ENCODE assay signal across 7 cellular contexts in genomic region chr4:176345336-176345735, GRCh38. TPM values are rescaled to one million over a fixed set of nuclear protein-coding genes. Genes with fewer than 3 reads are reported as not detected.
DNase-seq lines count a peak whose midpoint lies in the region; ATAC-seq, FAIRE-seq and TF ChIP-seq lines count a peak whose summit lies in the region.
"Not testable (repeated sequence)": the region's sequence is repeated elsewhere in the genome, so short reads cannot be mapped to it uniquely, and the experiment has no call there.

No MANE protein-coding gene starts in this region.

- TF ChIP-seq POLR2A in endothelial cell of umbilical vein (IDR thresholded peaks at IDR 0.05; ENCODE audit: low read depth, low read length); heart left ventricle (IDR thresholded peaks at IDR 0.05): not testable (repeated sequence)

- POLR2A ChIA-PET in endothelial cell of umbilical vein (lab: Charles Lee), result not testable (repeated sequence)

- intact Hi-C loops in endothelial cell of umbilical vein (cut with micrococcal nuclease), result not testable (repeated sequence)
- intact Hi-C loops in heart left ventricle (cut with DNase I), result loop anchor here in 3 of 10 donors (5.0 to 10.0 kb wide), 4 partner anchors 301 to 401 kb away; no protein-coding TSS in a partner anchor

- H3K9me1 ChIP-seq in endothelial cell of umbilical vein (replicated peaks; ENCODE audit: control insufficient read depth, extremely low read depth, insufficient read depth, low read length), result not testable (repeated sequence)

- not testable (repeated sequence) for H2AFZ ChIP-seq in endothelial cell of umbilical vein (ENCODE audit: low read depth, low read length); mesenchymal stem cell (ENCODE audit: low read depth, low read length)

- not testable (repeated sequence) for H2BK5ac ChIP-seq in mesenchymal stem cell (ENCODE audit: low read depth, low read length, poor library complexity, severe bottlenecking)

- not testable (repeated sequence) for H3K14ac ChIP-seq in mesenchymal stem cell (ENCODE audit: low read length in 2 of 2)

- not testable (repeated sequence) for H2AK5ac ChIP-seq in mesenchymal stem cell (ENCODE audit: low read length, severe bottlenecking)

- H3K9me3 ChIP-seq in adipocyte (ENCODE audit: control insufficient read depth, low read length), result peaks cover 16% of the 10 kb centered on the region
- not testable (repeated sequence) for H3K9me3 ChIP-seq in endothelial cell of umbilical vein (replicated peaks; ENCODE audit: control insufficient read depth, insufficient read depth, low read length)
- peaks cover 0 to 23% (median 15%) of the 10 kb centered on the region in 12 donors for H3K9me3 ChIP-seq in heart left ventricle
- peaks cover 18% of the 10 kb centered on the region for H3K9me3 ChIP-seq in mesenchymal stem cell (ENCODE audit: control insufficient read depth, low read length)
- peaks cover 2 to 15% (median 11%) of the 10 kb centered on the region in 5 donors for H3K9me3 ChIP-seq in subcutaneous abdominal adipose tissue (ENCODE audit: control insufficient read depth in 5 of 5, low read length in 5 of 5)

- dilution Hi-C loops in endothelial cell of umbilical vein (cut with MboI; ENCODE audit: extremely low pct_ligation_motif_present, low sequenced_read_pairs), result not testable (repeated sequence)

- not testable (repeated sequence) for H3K4ac ChIP-seq in mesenchymal stem cell (ENCODE audit: low read depth in 1 of 2, low read length in 2 of 2)

- not testable (repeated sequence) for H4K20me1 ChIP-seq in endothelial cell of umbilical vein (replicated peaks; ENCODE audit: control insufficient read depth, extremely low read depth, insufficient read depth, low read length)

- H4K91ac ChIP-seq in mesenchymal stem cell (ENCODE audit: low read length), result not testable (repeated sequence)

- CTCF ChIA-PET in endothelial cell of umbilical vein (lab: Charles Lee), result interaction anchor here (0.7 to 1.0 kb wide), 2 partner anchors 15 to 702 kb away, joined by 3 read pairs; no protein-coding TSS in a partner anchor

- not testable (repeated sequence) for H3K36me3 ChIP-seq in adipocyte (ENCODE audit: control insufficient read depth, insufficient read depth, low read length, severe bottlenecking); endothelial cell of umbilical vein (ENCODE audit: control insufficient read depth in 2 of 2, extremely low read depth in 1 of 2, insufficient read depth in 2 of 2, low read length in 2 of 2); heart left ventricle; subcutaneous abdominal adipose tissue (ENCODE audit: control insufficient read depth in 5 of 5, insufficient read depth in 5 of 5, low read length in 5 of 5)
- peaks cover 7 to 19% of the 10 kb centered on the region in 2 experiments for H3K36me3 ChIP-seq in mesenchymal stem cell (ENCODE audit: control insufficient read depth in 1 of 2, insufficient read depth in 2 of 2, low read depth in 1 of 2, low read length in 2 of 2)

- peak overlapping the region; percentile 42 for H3K4me2 ChIP-seq in endothelial cell of umbilical vein (ENCODE audit: insufficient read depth, low read length)
- not testable (repeated sequence) for H3K4me2 ChIP-seq in mesenchymal stem cell (ENCODE audit: low read length, poor library complexity, severe bottlenecking)

- H3K79me1 ChIP-seq in mesenchymal stem cell (replicated peaks; ENCODE audit: low read length, poor library complexity, severe bottlenecking), result peaks cover 22% of the 10 kb centered on the region

- peak; percentile 75 for DNase-seq in EH (ENCODE audit: low read depth)
- DNase-seq in adipocyte (ENCODE audit: low read depth), result peak; percentile 63
- DNase-seq in cardiac fibroblast (ENCODE audit: low read depth in 2 of 2), result peak; percentile 38 to 51
- peak; percentile 56 for DNase-seq in endothelial cell of umbilical vein (ENCODE audit: low read depth, low spot score)
- DNase-seq in heart left ventricle, mesenchymal stem cell: not testable (repeated sequence)

- not testable (repeated sequence) for H2BK15ac ChIP-seq in mesenchymal stem cell (ENCODE audit: low read depth, poor library complexity, severe bottlenecking)

- H3K4me1 ChIP-seq in adipocyte (ENCODE audit: control insufficient read depth, insufficient read depth, low read length); endothelial cell of umbilical vein (ENCODE audit: control insufficient read depth, extremely low read depth, insufficient read depth, low read length); mesenchymal stem cell (ENCODE audit: control insufficient read depth, insufficient read depth, low read depth, low read length): not testable (repeated sequence)
- H3K4me1 ChIP-seq in heart left ventricle (peaks cover 0 to 11% (median 5%) of the 10 kb centered on the region in 12 donors), subcutaneous abdominal adipose tissue (ENCODE audit: control insufficient read depth in 5 of 5, insufficient read depth in 5 of 5, low read length in 5 of 5) (peaks cover 0 to 14% (median 2%) of the 10 kb centered on the region in 5 donors)

- 40 to 49% (median 44%) methylated on average over 7 of the region's 7 CpGs for WGBS in heart left ventricle, 4 donors
- 77% methylated on average over 7 of the region's 7 CpGs for WGBS in mesenchymal stem cell

- not testable (repeated sequence) for BruUV-seq in endothelial cell of umbilical vein (replicated peaks; lab: Mats Ljungman, UMichigan)

- not testable (repeated sequence) for FAIRE-seq in endothelial cell of umbilical vein (lab: Jason Lieb, UNC)

- H3K23ac ChIP-seq in mesenchymal stem cell (ENCODE audit: low read length in 2 of 2), result not testable (repeated sequence)

- H3K9ac ChIP-seq in adipocyte (ENCODE audit: low read length) (peak overlapping the region; percentile 75), endothelial cell of umbilical vein (replicated peaks; ENCODE audit: extremely low read depth, insufficient read depth, low read length) (peak overlapping the region; percentile 23), mesenchymal stem cell (ENCODE audit: low read length) (peak overlapping the region; percentile 86), subcutaneous abdominal adipose tissue (ENCODE audit: low read length in 5 of 5) (peak overlapping the region in 1 of 5 donors; percentile 41)

- ATAC-seq in heart left ventricle, result not testable (repeated sequence)

- H4K8ac ChIP-seq in mesenchymal stem cell (ENCODE audit: low read length), result not testable (repeated sequence)

- not testable (repeated sequence) for TF ChIP-seq CTCF in cardiac fibroblast (IDR thresholded peaks at IDR 0.05; ENCODE audit: low read depth, low read length); endothelial cell of umbilical vein (IDR thresholded peaks at IDR 0.05; ENCODE audit: extremely low read depth in 1 of 2, insufficient read depth in 1 of 2, low read depth in 1 of 2, low read length in 2 of 2); heart left ventricle (IDR thresholded peaks at IDR 0.05)

- H2BK12ac ChIP-seq in mesenchymal stem cell (ENCODE audit: low read length in 2 of 2), result not testable (repeated sequence)

- not testable (repeated sequence) for H3K18ac ChIP-seq in mesenchymal stem cell (ENCODE audit: low read depth in 1 of 2, low read length in 2 of 2)

- H3K27ac ChIP-seq in endothelial cell of umbilical vein (ENCODE audit: insufficient read depth, low read depth, low read length); mesenchymal stem cell (ENCODE audit: low read length, poor library complexity, severe bottlenecking); subcutaneous abdominal adipose tissue (ENCODE audit: low read depth, low read length): not testable (repeated sequence)
- H3K27ac ChIP-seq in heart left ventricle, result peak overlapping the region in 1 of 12 donors; percentile 8

- H3K79me2 ChIP-seq in endothelial cell of umbilical vein (ENCODE audit: control insufficient read depth, insufficient read depth, low read length), result not testable (repeated sequence)

- H3K27me3 ChIP-seq in adipocyte (replicated peaks; ENCODE audit: control insufficient read depth, insufficient read depth, low read length); endothelial cell of umbilical vein (ENCODE audit: control insufficient read depth in 2 of 2, insufficient read depth in 2 of 2, low read length in 2 of 2); heart left ventricle; mesenchymal stem cell (ENCODE audit: control insufficient read depth in 1 of 2, insufficient read depth in 1 of 2, low read length in 2 of 2); subcutaneous abdominal adipose tissue (ENCODE audit: control insufficient read depth in 5 of 5, insufficient read depth in 4 of 5, low read length in 5 of 5): not testable (repeated sequence)

- not testable (repeated sequence) for H2BK120ac ChIP-seq in mesenchymal stem cell (ENCODE audit: low read depth, low read length)

- H3K4me3 ChIP-seq in adipocyte (ENCODE audit: low read length) (peak overlapping the region; percentile 74), cardiac fibroblast (replicated peaks in 1 of 2; ENCODE audit: low read depth in 2 of 2, low read length in 2 of 2) (peak overlapping the region in 1 of 2 donors; percentile 2), endothelial cell of umbilical vein (replicated peaks in 1 of 3; ENCODE audit: insufficient read depth in 1 of 3, low read depth in 1 of 3, low read length in 3 of 3) (peak overlapping the region in 1 of 3 experiments; percentile 3), heart left ventricle (peak overlapping the region in 7 of 12 donors; percentile 20 to 49 (median 31)), mesenchymal stem cell (ENCODE audit: insufficient read depth in 1 of 2, low read depth in 1 of 2, low read length in 2 of 2) (peak overlapping the region in 1 of 2 experiments; percentile 72), subcutaneous abdominal adipose tissue (ENCODE audit: low read depth in 1 of 5, low read length in 5 of 5) (peak overlapping the region in 4 of 5 donors; percentile 29 to 67 (median 47))

RNA-seq across cellular contexts. Expression of gene SPCS3, which starts 25.6 kb away (rescaled TPM):
- total RNA-seq in endothelial cell of umbilical vein (179 and 183 TPM in 2 replicates), heart left ventricle (100 to 1,000 TPM in 3 of 9 donors, 10 to 100 TPM in 6; 40.6 to 200 (median 81.6) TPM)
- polyA plus RNA-seq in endothelial cell of umbilical vein (25.4 and 36.4 TPM in 2 replicates), heart left ventricle (100 to 1,000 TPM in 1 of 2 donors, 10 to 100 TPM in 1; 24.3 to 143 TPM)
- 31.0 and 36.5 TPM in 2 replicates for polyA plus RNA-seq in endothelial cell of umbilical vein (2011; cell fraction: cytosol; rRNA removed)
- polyA plus RNA-seq in endothelial cell of umbilical vein (2011; cell fraction: nucleus; rRNA removed), result 49.4 and 73.0 TPM in 2 replicates
- 71.9 and 75.1 TPM in 2 replicates for polyA plus RNA-seq in endothelial cell of umbilical vein (2012)
- polyA minus RNA-seq in endothelial cell of umbilical vein, result 37.2 and 49.0 TPM in 2 replicates
- 31.7 TPM for polyA minus RNA-seq in endothelial cell of umbilical vein (2011; cell fraction: cytosol; rRNA and poly(A)+ RNA removed)
- polyA minus RNA-seq in endothelial cell of umbilical vein (2011; cell fraction: nucleus; rRNA and poly(A)+ RNA removed), result 131 and 158 TPM in 2 replicates
- 77.8 TPM for polyA plus RNA-seq in mesenchymal stem cell (2013, experiment 1 of 2)
- 81.6 TPM for polyA plus RNA-seq in mesenchymal stem cell (2013, experiment 2 of 2)
